8 cellular contexts compared by ENCODE assay signal in the genomic region with DNA sequence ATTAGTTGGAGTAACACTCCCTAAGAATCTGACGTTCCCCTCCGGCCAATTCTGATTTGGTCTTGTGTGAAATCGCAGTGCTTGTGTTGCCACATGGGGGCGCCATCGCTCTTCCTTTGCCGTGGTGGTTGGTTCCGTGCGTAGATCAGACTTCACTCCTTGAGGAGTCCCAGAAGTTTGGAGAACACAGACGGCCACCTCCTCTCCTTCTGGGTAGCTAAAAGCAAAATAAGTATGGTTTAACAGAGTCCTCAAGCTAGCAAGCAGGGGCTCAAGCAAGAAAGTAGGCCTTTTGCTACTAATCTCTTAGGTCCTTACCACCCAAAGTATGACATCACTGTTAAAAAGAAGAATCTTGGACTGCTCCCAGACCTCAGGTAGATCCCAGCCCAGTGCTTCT. TPM values are rescaled to one million over a fixed set of nuclear protein-coding genes. Genes with fewer than 3 reads are reported as not detected.
DNase-seq lines count a peak whose midpoint lies in the region; ATAC-seq and TF ChIP-seq lines count a peak whose summit lies in the region.

No MANE protein-coding gene starts in this region.

- H3K4me3 ChIP-seq in choroid plexus epithelial cell (ENCODE audit: low read depth, low read length), result no peak overlapping the region
- H3K4me3 ChIP-seq in left lung, result no peak overlapping the region

- DNase-seq in DMS53 (lab: John Stamatoyannopoulos, UW), result peak; percentile 85
- peak; percentile 13 for DNase-seq in NCI-H524 treated with DMSO at 0.1 percent for 48 hours (lab: John Stamatoyannopoulos, UW)
- peak; percentile 88 for DNase-seq in activated CD4-positive, alpha-beta T cell treated with anti-CD3 and anti-CD28 coated beads for 48 hours
- peak; percentile 91 for DNase-seq in choroid plexus epithelial cell (ENCODE audit: low read depth)
- DNase-seq in left lung, result peak; percentile 82 to 90
- DNase-seq in stimulated activated CD4-positive, alpha-beta T cell treated with anti-CD3 and anti-CD28 coated beads, Interleukin-4, amount 100 ng/mL, for 4 hours, result peak; percentile 66 to 77

- intact Hi-C loops in left lung (cut with DNase I), result no loop called here

- no peaks in the 10 kb centered on the region for H3K9me3 ChIP-seq in left lung

- peaks cover 3 to 5% of the 10 kb centered on the region in 2 donors for H3K4me1 ChIP-seq in left lung

- H3K36me3 ChIP-seq in left lung, result no peaks in the 10 kb centered on the region

- no peak overlapping the region for H3K27ac ChIP-seq in left lung

- ATAC-seq in HG02852 (IDR thresholded peaks at IDR 0.05; ENCODE audit: unreplicated experiment) (peak; percentile 50), left lung (peak; percentile 90), GM19452 (IDR thresholded peaks at IDR 0.05; ENCODE audit: unreplicated experiment) (no peak)

- no peaks in the 10 kb centered on the region for H3K27me3 ChIP-seq in left lung

- TF ChIP-seq CTCF in choroid plexus epithelial cell (conservative IDR thresholded peaks at IDR 0.05; ENCODE audit: low read depth, low read length) (peak; percentile 95), left lung (IDR thresholded peaks at IDR 0.05) (peak; percentile 80 to 84)

RNA-seq across cellular contexts. Expression of a gene that starts 59.5 kb away (rescaled TPM):
- 10 to 100 TPM; 85.5 to 90.7 TPM for total RNA-seq in left lung

Comparison
In these comparisons a context has a peak if more than half of its experiments do, and no peak if none do; other contexts are left out.
1. DNase-seq: peak in every context shown above with its lines; median percentile 91 in choroid plexus epithelial cell; 88 in activated CD4-positive, alpha-beta T cell treated with anti-CD3 and anti-CD28 coated beads for 48 hours; 86 in left lung; 85 in DMS53; 72 in stimulated activated CD4-positive, alpha-beta T cell treated with anti-CD3 and anti-CD28 coated beads, Interleukin-4, amount 100 ng/mL, for 4 hours; 13 in NCI-H524 treated with DMSO at 0.1 percent for 48 hours.